24 cellular contexts compared by ENCODE assay signal in the genomic region with DNA sequence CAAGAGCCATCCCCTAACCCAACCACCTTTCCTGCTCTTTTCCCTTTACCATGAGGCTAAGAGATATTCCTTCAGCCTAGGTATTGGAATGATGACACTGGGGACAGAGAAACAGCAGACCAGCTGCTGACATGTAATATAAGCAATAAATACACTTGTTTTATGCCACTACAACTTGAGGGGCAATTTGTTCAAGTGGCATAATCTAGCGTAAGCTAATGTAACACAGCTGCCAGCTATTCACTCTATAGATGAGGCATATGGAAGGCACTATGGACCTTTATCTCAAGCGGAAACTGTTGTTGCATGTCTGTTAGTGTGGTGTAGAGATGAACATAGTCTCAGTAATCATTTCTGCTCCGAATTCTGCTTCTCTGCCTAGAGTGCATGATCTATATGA.
DNase-seq lines count a peak whose midpoint lies in the region; ATAC-seq and TF ChIP-seq lines count a peak whose summit lies in the region.
"Had no signal": no experiment of that assay in that cellular context is flagged by ENCODE, and none has a peak within 500 bp of the region (broad histone marks: within the 10 kb centered on the region; RNA-seq: fewer than 3 reads in every experiment).

No MANE protein-coding gene starts in this region.

- H3K4me3 Mint-ChIP-seq in nephron: no peak overlapping the region
- H3K4me3 Mint-ChIP-seq: activated naive CD4-positive, alpha-beta T cell treated with anti-CD3 and anti-CD28 coated beads, Interleukin-2, amount 10 ng/mL, durations not matched to agents 7 days and 5 days; activated T-cell treated with anti-CD3 and anti-CD28 coated beads, Interleukin-2, amount 50 U/mL, for 4 hours; CD4-positive, alpha-beta T cell; central memory CD8-positive, alpha-beta T cell; GM23338; naive B cell; stimulated activated naive B cell treated with anti-CD40 and anti-IgM and Interleukin-4, amounts not matched to agents 10 μg/mL and 1 μg/mL and 100 μg/mL, for 72 hours had no signal

- DNase-seq in DMS 273 treated with DMSO at 0.1 percent for 48 hours (lab: John Stamatoyannopoulos, UW) (peak; percentile 34), NCI-H1436 treated with DMSO at 0.1 percent for 48 hours (lab: John Stamatoyannopoulos, UW) (peak; percentile 35), NCI-H748 (lab: John Stamatoyannopoulos, UW; ENCODE audit: unreplicated experiment) (peak; percentile 99), GOT3 (lab: John Stamatoyannopoulos, UW) (no peak), HAP-1 (ENCODE audit: low spot score in 2 of 2) (no peak)
- DNase-seq: activated CD8-positive, alpha-beta memory T cell treated with anti-CD3 and anti-CD28 coated beads for 24 hours; activated naive CD4-positive, alpha-beta T cell treated with anti-CD3 and anti-CD28 coated beads, Interleukin-2, amount 10 ng/mL, durations not matched to agents 7 days and 5 days; activated T-cell treated with anti-CD3 and anti-CD28 coated beads, Interleukin-2, amount 50 U/mL, for 4 hours; CD4-positive, alpha-beta T cell; GF-D8; KG1; kidney glomerular epithelial cell; mesendoderm; naive B cell; stimulated activated CD4-positive, alpha-beta T cell treated with anti-CD3 and anti-CD28 coated beads, Interleukin-1b, Interleukin-23, amount 100 ng/mL, for 48 hours; stimulated activated naive B cell treated with anti-CD40 and anti-IgM and Interleukin-4, amounts not matched to agents 10 μg/mL and 1 μg/mL and 100 μg/mL, for 72 hours; T-helper 1 cell had no signal

- H3K9me3 Mint-ChIP-seq in nephron: no peaks in the 10 kb centered on the region
- H3K9me3 Mint-ChIP-seq: activated naive CD4-positive, alpha-beta T cell treated with anti-CD3 and anti-CD28 coated beads, Interleukin-2, amount 10 ng/mL, durations not matched to agents 7 days and 5 days; activated T-cell treated with anti-CD3 and anti-CD28 coated beads, Interleukin-2, amount 50 U/mL, for 4 hours; CD4-positive, alpha-beta T cell; central memory CD8-positive, alpha-beta T cell; GM23338; naive B cell had no signal

- H3K36me3 ChIP-seq in HAP-1 (replicated peaks): no peaks in the 10 kb centered on the region
- H3K36me3 ChIP-seq: ascending aorta, thoracic aorta had no signal

- no peaks in the 10 kb centered on the region for H3K27me3 Mint-ChIP-seq in nephron (ENCODE audit: low read depth)
- H3K27me3 Mint-ChIP-seq: stimulated activated naive B cell treated with anti-CD40 and anti-IgM and Interleukin-4, amounts not matched to agents 10 μg/mL and 1 μg/mL and 100 μg/mL, for 72 hours had no signal

- no peaks in the 10 kb centered on the region for H3K9me3 ChIP-seq in HAP-1
- H3K9me3 ChIP-seq: ascending aorta, thoracic aorta had no signal

- H3K4me3 ChIP-seq in HAP-1: no peak overlapping the region
- H3K4me3 ChIP-seq: ascending aorta, GM23338, thoracic aorta had no signal

- H3K27me3 ChIP-seq in HAP-1 (ENCODE audit: low read depth): no peaks in the 10 kb centered on the region
- H3K27me3 ChIP-seq: ascending aorta had no signal

- TF ChIP-seq CTCF in nephron (IDR thresholded peaks at IDR 0.05; ENCODE audit: unreplicated experiment in 3 of 3): no peak

- no peaks in the 10 kb centered on the region for H3K36me3 Mint-ChIP-seq in nephron (ENCODE audit: low read depth)
- H3K36me3 Mint-ChIP-seq: activated naive CD4-positive, alpha-beta T cell treated with anti-CD3 and anti-CD28 coated beads, Interleukin-2, amount 10 ng/mL, durations not matched to agents 7 days and 5 days; naive B cell; stimulated activated naive B cell treated with anti-CD40 and anti-IgM and Interleukin-4, amounts not matched to agents 10 μg/mL and 1 μg/mL and 100 μg/mL, for 72 hours had no signal

- H3K27ac Mint-ChIP-seq in nephron: peak overlapping the region in 2 of 3 experiments; percentile 68 to 81
- H3K27ac Mint-ChIP-seq: activated naive CD4-positive, alpha-beta T cell treated with anti-CD3 and anti-CD28 coated beads, Interleukin-2, amount 10 ng/mL, durations not matched to agents 7 days and 5 days; CD4-positive, alpha-beta T cell; GM23338; naive B cell; stimulated activated naive B cell treated with anti-CD40 and anti-IgM and Interleukin-4, amounts not matched to agents 10 μg/mL and 1 μg/mL and 100 μg/mL, for 72 hours had no signal

- in situ Hi-C loops in HAP-1 (cut with MboI; ENCODE audit: low sequenced_read_pairs): no loop called here

- no peaks in the 10 kb centered on the region for H3K4me1 ChIP-seq in HAP-1

- peaks cover 58% of the 10 kb centered on the region for H3K4me1 Mint-ChIP-seq in nephron
- H3K4me1 Mint-ChIP-seq: activated naive CD4-positive, alpha-beta T cell treated with anti-CD3 and anti-CD28 coated beads, Interleukin-2, amount 10 ng/mL, durations not matched to agents 7 days and 5 days; central memory CD8-positive, alpha-beta T cell; naive B cell; stimulated activated naive B cell treated with anti-CD40 and anti-IgM and Interleukin-4, amounts not matched to agents 10 μg/mL and 1 μg/mL and 100 μg/mL, for 72 hours had no signal

- ATAC-seq in HG03520 (IDR thresholded peaks at IDR 0.05; ENCODE audit: unreplicated experiment): no peak
- no peak for ATAC-seq in HG03025 (IDR thresholded peaks at IDR 0.05; ENCODE audit: low FRiP score, unreplicated experiment)
- ATAC-seq: activated T-cell treated with anti-CD3 and anti-CD28 coated beads, Interleukin-2, amount 50 U/mL, for 4 hours; GM23338; stimulated activated naive B cell treated with anti-CD40 and anti-IgM and Interleukin-4, amounts not matched to agents 10 μg/mL and 1 μg/mL and 100 μg/mL, for 72 hours had no signal

Comparison
In these comparisons a context has a peak if more than half of its experiments do, and no peak if none do; other contexts are left out.
1. DNase-seq: peak in DMS 273 treated with DMSO at 0.1 percent for 48 hours (single experiment), NCI-H1436 treated with DMSO at 0.1 percent for 48 hours (single experiment) and NCI-H748 (single experiment); none in GOT3 (single experiment) and HAP-1 (0 of 2).